ENCODE assay signal across 10 cellular contexts in the genomic region with DNA sequence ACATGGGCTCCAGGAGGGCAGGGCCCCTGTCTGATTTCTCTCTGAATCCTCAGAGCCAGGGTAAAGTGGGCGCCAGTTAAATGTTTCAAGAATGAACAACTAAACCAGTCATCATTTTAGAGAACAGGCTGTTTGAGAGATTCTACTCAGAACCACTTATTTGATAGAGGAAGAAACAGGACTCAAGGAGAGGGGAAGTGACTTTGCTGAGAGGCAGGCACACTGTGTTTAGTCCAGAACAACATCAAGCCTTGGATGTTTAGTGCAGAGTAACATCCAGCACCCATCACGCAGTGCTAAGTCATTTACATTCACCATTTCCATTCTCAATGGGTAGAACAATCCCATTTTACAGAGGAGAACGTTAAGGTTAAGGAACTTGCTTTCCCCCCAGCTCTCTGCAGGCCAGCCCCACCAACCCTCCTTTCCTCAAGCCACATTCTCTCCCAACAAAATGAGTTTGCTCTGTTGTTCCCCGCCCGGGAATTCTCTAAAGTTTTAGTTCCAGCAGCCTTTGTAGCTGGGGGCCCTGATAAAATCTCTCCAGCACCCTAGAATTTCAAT. TPM values are rescaled to one million over a fixed set of nuclear protein-coding genes. Genes with fewer than 3 reads are reported as not detected.
A peak's percentile ranks its signal among the peaks of the same experiment; 100 is the strongest.
DNase-seq lines count a peak whose midpoint lies in the region; ATAC-seq and TF ChIP-seq lines count a peak whose summit lies in the region.
"Had no signal": no experiment of that assay in that cellular context is flagged by ENCODE, and none has a peak within 500 bp of the region (broad histone marks: within the 10 kb centered on the region; RNA-seq: fewer than 3 reads in every experiment).

No MANE protein-coding gene starts in this region.

- no peak for ATAC-seq in naive thymus-derived CD8-positive, alpha-beta T cell
- ATAC-seq in HG02588 (IDR thresholded peaks at IDR 0.05; ENCODE audit: unreplicated experiment) (no peak), GM18907 (IDR thresholded peaks at IDR 0.05; ENCODE audit: unreplicated experiment) (no peak)

- peak; percentile 55 to 68 for DNase-seq in AML-193 (lab: John Stamatoyannopoulos, UW)
- no peak for DNase-seq in naive thymus-derived CD8-positive, alpha-beta T cell
- DNase-seq in kidney glomerular epithelial cell (lab: John Stamatoyannopoulos, UW), result no peak
- DNase-seq in cortex of kidney (lab: John Stamatoyannopoulos, UW), result no peak
- DNase-seq: NCI-H1694 treated with DMSO at 0.1 percent for 48 hours had no signal

- H3K79me2 ChIP-seq in KMS-11 (ENCODE audit: insufficient read depth, low read depth), result no peaks in the 10 kb centered on the region

- peak overlapping the region; percentile 99 for H2AFZ ChIP-seq in KMS-11 (ENCODE audit: low read depth)

- H4K20me1 ChIP-seq in KMS-11 (ENCODE audit: insufficient read depth), result no peaks in the 10 kb centered on the region

- peak overlapping the region in 1 of 5 experiments; percentile 21 for H3K27ac Mint-ChIP-seq in brain
- H3K27ac Mint-ChIP-seq in naive thymus-derived CD8-positive, alpha-beta T cell, result peak overlapping the region in 7 of 10 donors; percentile 27 to 86 (median 63)

- H3K4me3 ChIP-seq in KMS-11 (IDR thresholded peaks at IDR 0.05; ENCODE audit: insufficient read depth, low read depth, low read length), result peak overlapping the region; percentile 31

- TF ChIP-seq CTCF in KMS-11 (conservative IDR thresholded peaks at IDR 0.05; ENCODE audit: low read depth, low read length) (no peak), brain (conservative IDR thresholded peaks at IDR 0.05) (no peak)

- H3K27me3 Mint-ChIP-seq in brain, result peaks cover 5% of the 10 kb centered on the region
- H3K27me3 Mint-ChIP-seq in naive thymus-derived CD8-positive, alpha-beta T cell, result peaks cover 0 to 4% (median 0%) of the 10 kb centered on the region in 5 donors

- H3K9ac ChIP-seq in KMS-11, result peak overlapping the region; percentile 72; the same call in 1 of the 2 replicates

- peaks cover 58% of the 10 kb centered on the region for H3K4me1 Mint-ChIP-seq in brain
- peaks cover 6 to 19% (median 13%) of the 10 kb centered on the region in 4 donors for H3K4me1 Mint-ChIP-seq in naive thymus-derived CD8-positive, alpha-beta T cell

- H3K9me3 Mint-ChIP-seq in brain, result peaks cover 0 to 3% (median 0%) of the 10 kb centered on the region in 5 experiments
- no peaks in the 10 kb centered on the region for H3K9me3 Mint-ChIP-seq in naive thymus-derived CD8-positive, alpha-beta T cell

- H3K36me3 ChIP-seq in KMS-11 (ENCODE audit: insufficient read depth), result no peaks in the 10 kb centered on the region

- peak overlapping the region; percentile 75 to 80 (median 79) for H3K4me3 Mint-ChIP-seq in brain
- peak overlapping the region; percentile 71 to 91 (median 84) for H3K4me3 Mint-ChIP-seq in naive thymus-derived CD8-positive, alpha-beta T cell

- H3K4me2 ChIP-seq in KMS-11, result peak overlapping the region; percentile 77

- POLR2A ChIA-PET in naive thymus-derived CD8-positive, alpha-beta T cell (lab: Charles Lee), result interaction anchor here (0.6 kb wide), 1 partner anchor 737 kb away, joined by 3 read pairs; no protein-coding TSS in a partner anchor

- 0 out of 2 replicates have a peak overlapping the region, but pooled peaks have one; percentile 61 for H3K27ac ChIP-seq in KMS-11
- H3K27ac ChIP-seq: SK-N-MC had no signal

- peaks cover 10% of the 10 kb centered on the region for H3K4me1 ChIP-seq in KMS-11 (ENCODE audit: low read depth, poor library complexity, severe bottlenecking)

- no peaks in the 10 kb centered on the region for H3K36me3 Mint-ChIP-seq in brain
- H3K36me3 Mint-ChIP-seq in naive thymus-derived CD8-positive, alpha-beta T cell, result no peaks in the 10 kb centered on the region

- no peaks in the 10 kb centered on the region for H3K27me3 ChIP-seq in KMS-11 (ENCODE audit: insufficient read depth, low read depth)

RNA-seq across cellular contexts. Expression of a gene that starts 1.1 kb away (rescaled TPM):
- polyA plus RNA-seq in brain (ENCODE audit: insufficient read depth, low read depth, low replicate concordance), result 28.1 TPM
- 1 to 10 TPM; 8.3 to 8.8 TPM for total RNA-seq in naive thymus-derived CD8-positive, alpha-beta T cell
- 1 to 10 TPM; 2.9 to 5.8 (median 4.9) TPM for polyA plus RNA-seq in naive thymus-derived CD8-positive, alpha-beta T cell

Comparison
In these comparisons a context has a peak if more than half of its experiments do, and no peak if none do; other contexts are left out.
1. DNase-seq: peak in AML-193 (2 of 2); none in naive thymus-derived CD8-positive, alpha-beta T cell (0 of 10), kidney glomerular epithelial cell (single experiment) and cortex of kidney (single experiment).